8 cellular contexts compared by ENCODE assay signal in the genomic region with DNA sequence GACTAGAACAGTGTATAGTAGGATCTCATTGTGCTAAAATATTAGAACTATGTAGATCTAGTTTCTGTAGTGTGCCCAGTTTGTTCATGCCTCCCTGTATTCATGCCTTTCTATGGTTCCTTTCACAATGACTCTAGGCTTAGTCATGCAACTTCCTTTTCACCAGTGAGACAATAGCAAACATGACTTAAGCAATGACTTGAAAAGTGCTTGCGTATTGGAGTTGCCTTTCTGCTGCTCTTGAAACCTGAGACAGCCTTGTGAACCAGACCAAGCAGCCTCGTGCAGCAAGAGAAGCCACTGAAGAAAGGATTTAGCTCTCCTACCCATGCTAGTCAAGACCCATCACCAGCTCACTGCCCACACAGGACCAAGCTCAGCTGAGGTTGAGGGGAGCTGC.
DNase-seq lines count a peak whose midpoint lies in the region; ATAC-seq and TF ChIP-seq lines count a peak whose summit lies in the region.

No MANE protein-coding gene starts in this region.

- H3K27me3 Mint-ChIP-seq in neural progenitor cell (ENCODE audit: insufficient read depth, low read depth), result peaks cover 2% of the 10 kb centered on the region

- H4K20me1 ChIP-seq in neural progenitor cell (ENCODE audit: low read depth), result no peaks in the 10 kb centered on the region

- no peaks in the 10 kb centered on the region for H3K79me2 ChIP-seq in neural progenitor cell (ENCODE audit: low read depth)

- H3K9me3 Mint-ChIP-seq in neural progenitor cell, result peaks cover 14% of the 10 kb centered on the region

- peak; percentile 52 to 95 for DNase-seq in SW 1271 (lab: John Stamatoyannopoulos, UW)
- DNase-seq in neural progenitor cell (ENCODE audit: low spot score), result no peak
- DNase-seq in NCI-H146 (lab: John Stamatoyannopoulos, UW), result no peak
- no peak for DNase-seq in erythroblast (lab: John Stamatoyannopoulos, UW)
- DNase-seq in RPMI8226, result no peak
- no peak for DNase-seq in stimulated activated CD4-positive, alpha-beta T cell treated with anti-CD3 and anti-CD28 coated beads, Interleukin-4, amount 100 ng/mL, for 1 hour

- H3K4me1 Mint-ChIP-seq in neural progenitor cell, result peaks cover 15% of the 10 kb centered on the region

- H3K36me3 Mint-ChIP-seq in neural progenitor cell, result peaks cover 3% of the 10 kb centered on the region

- peaks cover 5% of the 10 kb centered on the region for H3K4me1 ChIP-seq in neural progenitor cell

- peak overlapping the region; percentile 59 for H3K27ac Mint-ChIP-seq in neural progenitor cell

- no peaks in the 10 kb centered on the region for H3K9me3 ChIP-seq in neural progenitor cell (ENCODE audit: low read depth)

- H3K4me3 ChIP-seq in neural progenitor cell, result no peak overlapping the region

- H3K27ac ChIP-seq in neural progenitor cell, result no peak overlapping the region

- H3K9ac ChIP-seq in neural progenitor cell, result no peak overlapping the region

- H2AFZ ChIP-seq in neural progenitor cell (replicated peaks), result no peak overlapping the region

- H3K4me2 ChIP-seq in neural progenitor cell, result no peak overlapping the region

- TF ChIP-seq POLR2A in erythroblast (IDR thresholded peaks at IDR 0.05; ENCODE audit: low read length), result no peak

- no peak for TF ChIP-seq CTCF in neural progenitor cell (IDR thresholded peaks at IDR 0.05)

- H3K27me3 ChIP-seq in neural progenitor cell, result no peaks in the 10 kb centered on the region

- H3K4me3 Mint-ChIP-seq in neural progenitor cell, result no peak overlapping the region

- peak; percentile 83 for ATAC-seq in GM18520 (IDR thresholded peaks at IDR 0.05; ENCODE audit: unreplicated experiment)
- ATAC-seq in HG03139 (IDR thresholded peaks at IDR 0.05; ENCODE audit: unreplicated experiment), result peak; percentile 55

- no peaks in the 10 kb centered on the region for H3K36me3 ChIP-seq in neural progenitor cell

- no peaks in the 10 kb centered on the region for H3F3A ChIP-seq in neural progenitor cell (ENCODE audit: low read depth)

Comparison
In these comparisons a context has a peak if more than half of its experiments do, and no peak if none do; other contexts are left out.
1. DNase-seq: peak in SW 1271 (2 of 2); none in neural progenitor cell (single experiment), NCI-H146 (single experiment), erythroblast (0 of 2), RPMI8226 (single experiment) and stimulated activated CD4-positive, alpha-beta T cell treated with anti-CD3 and anti-CD28 coated beads, Interleukin-4, amount 100 ng/mL, for 1 hour (single experiment).